1 cellular context compared by ENCODE assay signal in genomic region chr10:114523876-114524275, GRCh38.
TF ChIP-seq lines count a peak whose summit lies in the region.

No MANE protein-coding gene starts in this region.

TF ChIP-seq in H1, 55 proteins besides CTCF, POLR2A, EP300 and RAD21 (continued from another document):
- TF ChIP-seq BACH1 (IDR thresholded peaks at IDR 0.05; ENCODE audit: low read length) = no peak
- TF ChIP-seq SAP30 (IDR thresholded peaks at IDR 0.05; ENCODE audit: insufficient read depth, insufficient replicate concordance, low read length) = no peak
- no peak for TF ChIP-seq BRCA1 (IDR thresholded peaks at IDR 0.05; ENCODE audit: low read depth, low read length)
- TF ChIP-seq RNF2 (IDR thresholded peaks at IDR 0.05; ENCODE audit: borderline replicate concordance, low read depth, low read length, missing control alignments, poor library complexity, severe bottlenecking) = no peak
- TF ChIP-seq TAF7 (optimal IDR thresholded peaks at IDR 0.05; ENCODE audit: borderline replicate concordance, low read depth, low read length) = no peak
